ENCODE assay signal across 9 cellular contexts in the genomic region with DNA sequence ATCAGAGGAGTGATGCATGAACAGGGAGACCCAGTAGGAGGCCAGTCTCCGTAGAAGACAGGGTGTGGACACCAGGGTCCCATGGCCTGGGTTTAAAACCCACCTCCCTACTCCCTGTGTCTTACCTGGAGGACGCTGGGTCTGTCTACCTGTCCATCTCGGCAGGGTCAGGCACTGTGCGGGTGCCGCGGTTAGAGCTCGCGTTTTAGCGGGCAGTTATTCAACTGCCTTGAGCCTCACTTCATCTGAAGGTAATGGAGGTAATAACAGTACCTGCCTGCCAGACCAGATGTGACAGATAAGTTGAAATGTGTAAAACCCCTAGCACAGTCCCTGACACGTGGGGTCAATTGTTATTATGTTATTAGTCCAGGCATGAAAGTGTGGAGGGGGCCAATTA. TPM values are rescaled to one million over a fixed set of nuclear protein-coding genes. Genes with fewer than 3 reads are reported as not detected.
"Had no signal": no experiment of that assay in that cellular context is flagged by ENCODE, and none has a peak within 500 bp of the region (broad histone marks: within the 10 kb centered on the region; RNA-seq: fewer than 3 reads in every experiment).

No MANE protein-coding gene starts in this region.

- H3K4me3 Mint-ChIP-seq: GM23338, H9, IgD-negative memory B cell had no signal

- H2AFZ ChIP-seq: GM23338 had no signal

- DNase-seq: H9, HCEC 1CT, KBM-7 had no signal

- H3K9me3 Mint-ChIP-seq: GM23338, H9, IgD-negative memory B cell had no signal

- H3K4me3 ChIP-seq: GM23338 had no signal

- H3K4me2 ChIP-seq: GM23338 had no signal

- ATAC-seq: GM23338 had no signal

- FAIRE-seq: H1, H54 had no signal

- H3K27ac Mint-ChIP-seq: GM23338, H9, IgD-negative memory B cell had no signal

- H3K27ac ChIP-seq: HL-60 had no signal

RNA-seq across cellular contexts. Expression of a gene that starts 8.2 kb away (rescaled TPM):
- total RNA-seq: GM23338, H9, HT1080 had no signal
